ENCODE assay signal across 32 cellular contexts in genomic region chr7:159033956-159034938, GRCh38.
A peak's percentile ranks its signal among the peaks of the same experiment; 100 is the strongest.
DNase-seq lines count a peak whose midpoint lies in the region; ATAC-seq and TF ChIP-seq lines count a peak whose summit lies in the region.
"Had no signal": no experiment of that assay in that cellular context is flagged by ENCODE, and none has a peak within 500 bp of the region (broad histone marks: within the 10 kb centered on the region; RNA-seq: fewer than 3 reads in every experiment).

No MANE protein-coding gene starts in this region.

- CTCF ChIA-PET in activated CD8-positive, alpha-beta T cell treated with anti-CD3 and anti-CD28 coated beads, Interleukin-2, amount 10 ng/mL, durations not matched to agents 7 days and 5 days (lab: Charles Lee): no interaction called here
- CTCF ChIA-PET in MCF 10A (lab: Yijun Ruan, JAX): interaction anchor here (0.6 kb wide), 1 partner anchor 125 kb away, joined by 3 read pairs; no protein-coding TSS in a partner anchor

- peaks cover 4% of the 10 kb centered on the region for H3K27me3 Mint-ChIP-seq in activated CD8-positive, alpha-beta T cell treated with anti-CD3 and anti-CD28 coated beads, Interleukin-2, amount 10 ng/mL, durations not matched to agents 7 days and 5 days (ENCODE audit: low read depth)
- no peaks in the 10 kb centered on the region for H3K27me3 Mint-ChIP-seq in MCF 10A (ENCODE audit: insufficient read depth, unreplicated experiment)

- H3K36me3 ChIP-seq in right atrium auricular region: peaks cover 10% of the 10 kb centered on the region
- no peaks in the 10 kb centered on the region for H3K36me3 ChIP-seq in spleen
- H3K36me3 ChIP-seq: suprapubic skin, uterus had no signal

- intact Hi-C loops in Right ventricle myocardium inferior (cut with DNase I) (loop anchor here (5.0 kb wide), 2 partner anchors 83 to 108 kb away; partner anchors contain the start of gene VIPR2), spleen (cut with DNase I; ENCODE audit: low total_unique reads) (no loop called here), MCF 10A (cut with micrococcal nuclease) (no loop called here)

- H3K4me1 Mint-ChIP-seq in activated CD8-positive, alpha-beta T cell treated with anti-CD3 and anti-CD28 coated beads, Interleukin-2, amount 10 ng/mL, durations not matched to agents 7 days and 5 days (ENCODE audit: low read depth): no peaks in the 10 kb centered on the region
- H3K4me1 Mint-ChIP-seq in MCF 10A (ENCODE audit: insufficient read depth, unreplicated experiment): no peaks in the 10 kb centered on the region

- no peak overlapping the region for H3K4me3 ChIP-seq in right atrium auricular region
- no peak overlapping the region for H3K4me3 ChIP-seq in spleen
- H3K4me3 ChIP-seq: heart left ventricle, psoas muscle, suprapubic skin, uterus had no signal

- H3K9me3 Mint-ChIP-seq in activated CD8-positive, alpha-beta T cell treated with anti-CD3 and anti-CD28 coated beads, Interleukin-2, amount 10 ng/mL, durations not matched to agents 7 days and 5 days (ENCODE audit: insufficient read depth): no peaks in the 10 kb centered on the region
- no peaks in the 10 kb centered on the region for H3K9me3 Mint-ChIP-seq in MCF 10A (ENCODE audit: unreplicated experiment)
- H3K9me3 Mint-ChIP-seq: activated B cell treated with CpG ODN at 0.5 μM for 24 hours; activated CD4-positive, alpha-beta T cell treated with anti-CD3 and anti-CD28 coated beads, Interleukin-2, amount 10 ng/mL, durations not matched to agents 7 days and 5 days; CD8-positive, alpha-beta memory T cell; naive thymus-derived CD4-positive, alpha-beta T cell; stimulated activated naive B cell treated with anti-CD40 and anti-IgM and Interleukin-4, amounts not matched to agents 10 μg/mL and 1 μg/mL and 100 μg/mL, for 72 hours; T-helper 1 cell treated with Interleukin-12 subunit alpha and Interleukin-12 subunit beta and Interleukin-4 antibody, amounts not matched to agents 30 μg/mL and 1 μg/mL, for 36 hours had no signal

- H3K27me3 ChIP-seq in right atrium auricular region (no peaks in the 10 kb centered on the region), spleen (replicated peaks in 1 of 7) (peaks cover 0 to 39% (median 11%) of the 10 kb centered on the region in 7 donors)
- H3K27me3 ChIP-seq: uterus had no signal

- BruUV-seq in MCF 10A (replicated peaks; lab: Mats Ljungman, UMichigan): no TSS peak

- no peaks in the 10 kb centered on the region for H3K36me3 Mint-ChIP-seq in activated CD8-positive, alpha-beta T cell treated with anti-CD3 and anti-CD28 coated beads, Interleukin-2, amount 10 ng/mL, durations not matched to agents 7 days and 5 days (ENCODE audit: low read depth)
- no peaks in the 10 kb centered on the region for H3K36me3 Mint-ChIP-seq in MCF 10A (ENCODE audit: insufficient read depth, unreplicated experiment)
- H3K36me3 Mint-ChIP-seq: activated naive CD8-positive, alpha-beta T cell; CD8-positive, alpha-beta memory T cell; naive thymus-derived CD4-positive, alpha-beta T cell; stimulated activated naive B cell treated with anti-CD40 and anti-IgM and Interleukin-4, amounts not matched to agents 10 μg/mL and 1 μg/mL and 100 μg/mL, for 72 hours had no signal

- H3K4me3 Mint-ChIP-seq in activated CD8-positive, alpha-beta T cell treated with anti-CD3 and anti-CD28 coated beads, Interleukin-2, amount 10 ng/mL, durations not matched to agents 7 days and 5 days: no peak overlapping the region
- no peak overlapping the region for H3K4me3 Mint-ChIP-seq in MCF 10A (ENCODE audit: unreplicated experiment)
- H3K4me3 Mint-ChIP-seq: activated B cell treated with CpG ODN at 0.5 μM for 24 hours; activated CD4-positive, alpha-beta T cell treated with anti-CD3 and anti-CD28 coated beads, Interleukin-2, amount 10 ng/mL, durations not matched to agents 7 days and 5 days; activated naive CD8-positive, alpha-beta T cell; B cell; CD8-positive, alpha-beta memory T cell; naive thymus-derived CD4-positive, alpha-beta T cell; stimulated activated naive B cell treated with anti-CD40 and anti-IgM and Interleukin-4, amounts not matched to agents 10 μg/mL and 1 μg/mL and 100 μg/mL, for 72 hours; T-helper 1 cell treated with Interleukin-12 subunit alpha and Interleukin-12 subunit beta and Interleukin-4 antibody, amounts not matched to agents 30 μg/mL and 1 μg/mL, for 36 hours had no signal

- H3K4me1 ChIP-seq in right atrium auricular region (peaks cover 0 to 24% of the 10 kb centered on the region in 2 donors), spleen (peaks cover 0 to 23% (median 11%) of the 10 kb centered on the region in 6 donors)
- H3K4me1 ChIP-seq: foreskin keratinocyte, uterus had no signal

- no peak overlapping the region for H3K27ac Mint-ChIP-seq in activated CD8-positive, alpha-beta T cell treated with anti-CD3 and anti-CD28 coated beads, Interleukin-2, amount 10 ng/mL, durations not matched to agents 7 days and 5 days
- H3K27ac Mint-ChIP-seq in MCF 10A (ENCODE audit: low read depth, unreplicated experiment): no peak overlapping the region
- H3K27ac Mint-ChIP-seq: activated B cell treated with CpG ODN at 0.5 μM for 24 hours; activated CD4-positive, alpha-beta T cell treated with anti-CD3 and anti-CD28 coated beads, Interleukin-2, amount 10 ng/mL, durations not matched to agents 7 days and 5 days; activated naive CD8-positive, alpha-beta T cell; B cell; naive thymus-derived CD4-positive, alpha-beta T cell; stimulated activated naive B cell treated with anti-CD40 and anti-IgM and Interleukin-4, amounts not matched to agents 10 μg/mL and 1 μg/mL and 100 μg/mL, for 72 hours; T-helper 1 cell treated with Interleukin-12 subunit alpha and Interleukin-12 subunit beta and Interleukin-4 antibody, amounts not matched to agents 30 μg/mL and 1 μg/mL, for 36 hours had no signal

- 80 to 90% (median 86%) methylated on average over 24 to 32 of the region's 32 CpGs for WGBS in spleen, 5 donors

- TF ChIP-seq CTCF in right atrium auricular region (IDR thresholded peaks at IDR 0.05) (no peak), spleen (IDR thresholded peaks at IDR 0.05 in 8 of 11, conservative IDR thresholded peaks at IDR 0.05 in 3 of 11) (no peak), MCF 10A (IDR thresholded peaks at IDR 0.05; ENCODE audit: unreplicated experiment) (no peak)

- H3K9me3 ChIP-seq in right atrium auricular region (no peaks in the 10 kb centered on the region), spleen (no peaks in the 10 kb centered on the region)
- H3K9me3 ChIP-seq: heart left ventricle, psoas muscle, suprapubic skin, uterus had no signal

- ATAC-seq in Right ventricle myocardium inferior (no peak), left lobe of liver (no peak), HG03025 (IDR thresholded peaks at IDR 0.05; ENCODE audit: low FRiP score, unreplicated experiment) (no peak)
- ATAC-seq in activated CD8-positive, alpha-beta T cell treated with anti-CD3 and anti-CD28 coated beads, Interleukin-2, amount 10 ng/mL, durations not matched to agents 7 days and 5 days: no peak
- ATAC-seq: foreskin keratinocyte; heart left ventricle; naive thymus-derived CD4-positive, alpha-beta T cell; psoas muscle; SK-N-SH treated with all-trans-retinoic acid at 6 μM for 48 hours; stimulated activated naive B cell treated with anti-CD40 and anti-IgM and Interleukin-4, amounts not matched to agents 10 μg/mL and 1 μg/mL and 100 μg/mL, for 72 hours had no signal

- H3K27ac ChIP-seq in right atrium auricular region (no peak overlapping the region), spleen (no peak overlapping the region)
- H3K27ac ChIP-seq: foreskin keratinocyte, heart left ventricle, psoas muscle, suprapubic skin, uterus had no signal

- peak; percentile 47 for DNase-seq in right atrium auricular region (ENCODE audit: low spot score)
- DNase-seq in Right ventricle myocardium inferior (ENCODE audit: missing footprints): no peak
- DNase-seq in left lobe of liver (ENCODE audit: low spot score): peak; percentile 37
- DNase-seq in spleen: peak; percentile 61
- DNase-seq in activated CD8-positive, alpha-beta T cell treated with anti-CD3 and anti-CD28 coated beads, Interleukin-2, amount 10 ng/mL, durations not matched to agents 7 days and 5 days: no peak
- no peak for DNase-seq in MCF 10A (ENCODE audit: unreplicated experiment)
- DNase-seq in NAMALWA (ENCODE audit: low spot score): no peak
- DNase-seq: activated B cell treated with CpG ODN at 0.5 μM for 24 hours; activated CD4-positive, alpha-beta T cell treated with anti-CD3 and anti-CD28 coated beads, Interleukin-2, amount 10 ng/mL, durations not matched to agents 7 days and 5 days; activated effector memory CD4-positive, alpha-beta T cell treated with Interleukin-2 at 50 U/mL for 16 hours; aorta; CD8-positive, alpha-beta memory T cell; cortex of kidney; foreskin keratinocyte; GOT3; islet precursor cell; Karpas-422; naive thymus-derived CD4-positive, alpha-beta T cell; NCI-H1436; NCI-H2081; NCI-H226; psoas muscle; Right ventricle myocardium superior; stimulated activated naive B cell treated with anti-CD40 and anti-IgM and Interleukin-4, amounts not matched to agents 10 μg/mL and 1 μg/mL and 100 μg/mL, for 72 hours; uterus had no signal

- POLR2A ChIA-PET in activated CD8-positive, alpha-beta T cell treated with anti-CD3 and anti-CD28 coated beads, Interleukin-2, amount 10 ng/mL, durations not matched to agents 7 days and 5 days (lab: Charles Lee): no interaction called here
- POLR2A ChIA-PET in MCF 10A (lab: Yijun Ruan, JAX): no interaction called here

- no peak for TF ChIP-seq POLR2A in spleen (IDR thresholded peaks at IDR 0.05)

Comparison
In these comparisons a context has a peak if more than half of its experiments do, and no peak if none do; other contexts are left out.
1. DNase-seq: peak in right atrium auricular region (single experiment), left lobe of liver (single experiment) and spleen (single experiment); none in Right ventricle myocardium inferior (single experiment), activated CD8-positive, alpha-beta T cell treated with anti-CD3 and anti-CD28 coated beads, Interleukin-2, amount 10 ng/mL, durations not matched to agents 7 days and 5 days (single experiment), MCF 10A (single experiment) and NAMALWA (single experiment).